Comparison of ENCODE assay signal across 27 cellular contexts in genomic region chr6:157294654-157295053, GRCh38. TPM values are rescaled to one million over a fixed set of nuclear protein-coding genes. Genes with fewer than 3 reads are reported as not detected.
DNase-seq lines count a peak whose midpoint lies in the region; ATAC-seq, FAIRE-seq and TF ChIP-seq lines count a peak whose summit lies in the region.
"Had no signal": no experiment of that assay in that cellular context is flagged by ENCODE, and none has a peak within 500 bp of the region (broad histone marks: within the 10 kb centered on the region; RNA-seq: fewer than 3 reads in every experiment).

No MANE protein-coding gene starts in this region.

- H2AFZ ChIP-seq in K562 (ENCODE audit: low read depth, low read length), result no peak overlapping the region

- TF ChIP-seq EP300 in K562 (IDR thresholded peaks at IDR 0.05; ENCODE audit: low read length), result no peak

- H3K9ac ChIP-seq in K562 (ENCODE audit: insufficient read depth in 1 of 2, low read depth in 2 of 2, low read length in 2 of 2), result no peak overlapping the region
- H3K9ac ChIP-seq: BLaER1 had no signal

- H3K4me2 ChIP-seq in K562 (ENCODE audit: insufficient read depth, low read length), result no peak overlapping the region
- H3K4me2 ChIP-seq: BLaER1 had no signal

- FAIRE-seq in D721Med (lab: Jason Lieb, UNC), result peak; percentile 98
- FAIRE-seq in K562 (lab: Jason Lieb, UNC), result no peak
- FAIRE-seq: A204.1, GM12878, GM12892, GM18507 had no signal

- intact Hi-C loops in K562 (cut with micrococcal nuclease) (no loop called here), psoas muscle (cut with DNase I) (no loop called here)

- H3K36me3 ChIP-seq in K562 (ENCODE audit: control insufficient read depth, insufficient read depth, low read length), result peaks cover 31% of the 10 kb centered on the region
- H3K36me3 ChIP-seq in psoas muscle (ENCODE audit: insufficient read depth in 1 of 2, low read depth in 1 of 2), result peaks cover 2 to 33% of the 10 kb centered on the region in 2 donors

- no peak for TF ChIP-seq RAD21 in K562 (CRISPR knock-in tag; conservative IDR thresholded peaks at IDR 0.05 in 1 of 2, IDR thresholded peaks at IDR 0.05 in 1 of 2)

- no peaks in the 10 kb centered on the region for H4K20me1 ChIP-seq in K562 (replicated peaks; ENCODE audit: control insufficient read depth, insufficient read depth, low read length)
- H4K20me1 ChIP-seq: BLaER1 had no signal

- H3K27me3 ChIP-seq in K562 (ENCODE audit: control insufficient read depth in 2 of 2, insufficient read depth in 2 of 2, low read length in 2 of 2) (no peaks in the 10 kb centered on the region), psoas muscle (ENCODE audit: insufficient read depth in 3 of 3, low read length in 2 of 3) (no peaks in the 10 kb centered on the region)
- H3K27me3 ChIP-seq: BE2C, BLaER1 had no signal

- H3K9me3 ChIP-seq in K562 (replicated peaks; ENCODE audit: control insufficient read depth, insufficient read depth, low read depth, low read length) (no peaks in the 10 kb centered on the region), psoas muscle (no peaks in the 10 kb centered on the region)
- H3K9me3 ChIP-seq: BE2C, BLaER1 had no signal

- H3K27ac ChIP-seq in K562 (ENCODE audit: extremely low read depth, low read depth, low read length), result no peak overlapping the region
- no peak overlapping the region for H3K27ac ChIP-seq in psoas muscle
- H3K27ac ChIP-seq: BLaER1 had no signal

- H3K36me3 Mint-ChIP-seq in activated naive CD8-positive, alpha-beta T cell treated with anti-CD3 and anti-CD28 coated beads for 36 hours, result peaks cover 2% of the 10 kb centered on the region

- in situ Hi-C loops in K562 (cut with MboI), result no loop called here

- no peak for TF ChIP-seq POLR2A in K562 (conservative IDR thresholded peaks at IDR 0.05)

- H3K4me3 Mint-ChIP-seq in activated naive CD8-positive, alpha-beta T cell treated with anti-CD3 and anti-CD28 coated beads for 36 hours, result no peak overlapping the region
- H3K4me3 Mint-ChIP-seq: CD14-positive monocyte; CD4-positive, alpha-beta memory T cell; CD4-positive, CD25-positive, alpha-beta regulatory T cell; CD8-positive, alpha-beta memory T cell had no signal

- DNase-seq in D721Med (ENCODE audit: insufficient read length, low spot score) (peak; percentile 83), NCI-H82 (lab: John Stamatoyannopoulos, UW) (peak; percentile 81), K562 (ENCODE audit: extremely low read depth in 1 of 4, low spot score in 3 of 4) (no peak), NOMO-1 treated with DMSO at 0.1 percent for 48 hours (lab: John Stamatoyannopoulos, UW; ENCODE audit: unreplicated experiment) (no peak), psoas muscle (no peak)
- DNase-seq in activated naive CD8-positive, alpha-beta T cell treated with anti-CD3 and anti-CD28 coated beads for 36 hours, result no peak
- DNase-seq: 8988T; ACHN; BE2C; C1 segment of cervical spinal cord; CD4-positive, alpha-beta memory T cell; CD4-positive, CD25-positive, alpha-beta regulatory T cell; CD8-positive, alpha-beta memory T cell; COR-L47; DMS 273 treated with DMSO at 0.1 percent for 48 hours; DMS153; DMS53; DMS79; DND-41; EL; GDM1 had no signal

- H3K27me3 Mint-ChIP-seq in activated naive CD8-positive, alpha-beta T cell treated with anti-CD3 and anti-CD28 coated beads for 36 hours, result no peaks in the 10 kb centered on the region
- H3K27me3 Mint-ChIP-seq: CD4-positive, alpha-beta memory T cell; CD4-positive, CD25-positive, alpha-beta regulatory T cell; CD8-positive, alpha-beta memory T cell had no signal

- TF ChIP-seq CTCF in D721Med (IDR thresholded peaks at IDR 0.05; ENCODE audit: insufficient read depth, missing control alignments) (no peak), K562 (IDR thresholded peaks at IDR 0.05 in 2 of 3, conservative IDR thresholded peaks at IDR 0.05 in 1 of 3; ENCODE audit: insufficient read depth in 2 of 3, low read depth in 1 of 3, low read length in 3 of 3) (no peak), psoas muscle (IDR thresholded peaks at IDR 0.05) (no peak)

- H3K27ac Mint-ChIP-seq in activated naive CD8-positive, alpha-beta T cell treated with anti-CD3 and anti-CD28 coated beads for 36 hours, result no peak overlapping the region
- H3K27ac Mint-ChIP-seq: CD14-positive monocyte; CD4-positive, alpha-beta memory T cell; CD8-positive, alpha-beta memory T cell had no signal

- no peaks in the 10 kb centered on the region for H3K9me1 ChIP-seq in K562 (ENCODE audit: control insufficient read depth, insufficient read depth, low read length)

- H3K9me3 Mint-ChIP-seq in activated naive CD8-positive, alpha-beta T cell treated with anti-CD3 and anti-CD28 coated beads for 36 hours, result no peaks in the 10 kb centered on the region
- H3K9me3 Mint-ChIP-seq: CD4-positive, alpha-beta memory T cell; CD4-positive, CD25-positive, alpha-beta regulatory T cell; CD8-positive, alpha-beta memory T cell had no signal

- peaks cover 7% of the 10 kb centered on the region; the same call in 2 of the 3 replicates for H3K79me2 ChIP-seq in K562 (ENCODE audit: control insufficient read depth, insufficient read depth, low read length)

- POLR2A ChIA-PET in K562 (lab: Yijun Ruan, JAX), result interaction anchor here (1.4 to 3.8 kb wide), 3 partner anchors 9 to 11 kb away, joined by 3 to 14 read pairs (median 5); no protein-coding TSS in a partner anchor

- BruUV-seq in K562 (replicated peaks; lab: Mats Ljungman, UMichigan), result no TSS peak

- CTCF ChIA-PET in K562 (lab: Yijun Ruan, JAX; ENCODE audit: low intra/inter-chr PET ratio), result no interaction called here

- H3K4me1 ChIP-seq in K562 (replicated peaks in 1 of 2; ENCODE audit: control insufficient read depth in 2 of 2, insufficient read depth in 2 of 2, low read length in 2 of 2) (peaks cover 0 to 2% of the 10 kb centered on the region in 2 experiments; a peak in 1 of 5 replicates), psoas muscle (peaks cover 8% of the 10 kb centered on the region)
- H3K4me1 ChIP-seq: BE2C had no signal

- 89% methylated on average over 2 of the region's 2 CpGs for WGBS in K562 (ENCODE audit: insufficient coverage, low coverage, missing lambda C conversion rate)
- 95 to 99% (median 98%) methylated on average over 2 of the region's 2 CpGs for WGBS in psoas muscle, 3 donors

- H3K4me1 Mint-ChIP-seq in activated naive CD8-positive, alpha-beta T cell treated with anti-CD3 and anti-CD28 coated beads for 36 hours, result peaks cover 6% of the 10 kb centered on the region

- H3K4me3 ChIP-seq in K562, result no peak overlapping the region
- no peak overlapping the region for H3K4me3 ChIP-seq in psoas muscle
- H3K4me3 ChIP-seq: BLaER1, GM12878 had no signal

- ATAC-seq in K562, result no peak
- no peak for ATAC-seq in psoas muscle
- ATAC-seq: GM12878 had no signal

TF ChIP-seq in K562, 482 proteins besides CTCF, POLR2A, EP300 and RAD21:
- no peak for TF ChIP-seq RB1 (IDR thresholded peaks at IDR 0.05; ENCODE audit: low read depth)
- TF ChIP-seq ZBTB33 (CRISPR knock-in tag; IDR thresholded peaks at IDR 0.05), result 0 out of 2 replicates have a peak, but pooled peaks have one; percentile 47

RNA-seq across cellular contexts. Expression of gene TMEM242, which starts 28.7 kb away (rescaled TPM):
- 22.9 and 46.7 TPM in 2 replicates for total RNA-seq in K562 (2011; cell fraction: chromatin; rRNA removed; ENCODE audit: low replicate concordance)
- 19.5 and 19.6 TPM in 2 replicates for total RNA-seq in K562 (2011; cell fraction: nucleolus; rRNA removed)
- 38.3 and 79.8 TPM in 2 replicates for total RNA-seq in K562 (2011; cell fraction: nucleoplasm; rRNA removed)
- total RNA-seq in K562 (2014; rRNA removed), result 10.1 and 16.3 TPM in 2 replicates
- 14.2 and 15.4 TPM in 2 replicates for total RNA-seq in K562 (2014; rRNA removed; fragmentation: Illumina TruSeq; extraction: Trizol)
- total RNA-seq in K562 (2015; rRNA removed; fragmentation: Illumina TruSeq; extraction: Trizol), result 9.0 and 9.5 TPM in 2 replicates
- 17.0 and 18.2 TPM in 2 replicates for total RNA-seq in K562 (2021)
- polyA plus RNA-seq in K562 (2011; rRNA removed), result 13.1 and 16.5 TPM in 2 replicates
- 3.9 and 6.4 TPM in 2 replicates for polyA plus RNA-seq in K562 (2011; cell fraction: cytosol; rRNA removed)
- 5.9 and 7.9 TPM in 2 replicates for polyA plus RNA-seq in K562 (2011; cell fraction: nucleus; rRNA removed)
- 10.4 and 13.3 TPM in 2 replicates for polyA plus RNA-seq in K562 (2012)
- polyA plus RNA-seq in K562 (2014; fragmentation: Illumina TruSeq; extraction: Trizol), result 10.7 and 11.4 TPM in 2 replicates
- polyA plus RNA-seq in K562 (2014; fragmentation: Nextera tagmentation; extraction: Ambion mirVana), result 10 to 100 TPM; 24.3 to 35.3 TPM
- 20.9 and 23.8 TPM in 2 replicates for polyA plus RNA-seq in K562 (2014; rRNA removed)
- polyA minus RNA-seq in K562 (2011; rRNA and poly(A)+ RNA removed), result 6.4 and 7.7 TPM in 2 replicates
- polyA minus RNA-seq in K562 (2011; cell fraction: cytosol; rRNA and poly(A)+ RNA removed), result 1.6 and 2.5 TPM in 2 replicates
- 7.5 and 10.7 TPM in 2 replicates for polyA minus RNA-seq in K562 (2011; cell fraction: nucleus; rRNA and poly(A)+ RNA removed)
- 10 to 100 TPM; 10.2 to 10.5 TPM for total RNA-seq in activated naive CD8-positive, alpha-beta T cell treated with anti-CD3 and anti-CD28 coated beads for 36 hours
- total RNA-seq in psoas muscle, result 10 to 100 TPM; 11.0 to 14.7 (median 13.6) TPM
- 10 to 100 TPM in 2 of 3 donors, 1 to 10 TPM in 1; 7.8 to 14.8 (median 14.0) TPM for polyA plus RNA-seq in psoas muscle

Comparison
In these comparisons a context has a peak if more than half of its experiments do, and no peak if none do; other contexts are left out.
1. DNase-seq: peak in D721Med (single experiment) and NCI-H82 (single experiment); none in K562 (0 of 4), activated naive CD8-positive, alpha-beta T cell treated with anti-CD3 and anti-CD28 coated beads for 36 hours (single experiment), NOMO-1 treated with DMSO at 0.1 percent for 48 hours (single experiment) and psoas muscle (0 of 2).